ENCODE assay signal across 22 cellular contexts in genomic region chr11:69397732-69398131, GRCh38.
DNase-seq lines count a peak whose midpoint lies in the region; ATAC-seq and TF ChIP-seq lines count a peak whose summit lies in the region.
"Had no signal": no experiment of that assay in that cellular context is flagged by ENCODE, and none has a peak within 500 bp of the region (broad histone marks: within the 10 kb centered on the region; RNA-seq: fewer than 3 reads in every experiment).

No MANE protein-coding gene starts in this region.

- peaks cover 2 to 4% (median 3%) of the 10 kb centered on the region in 3 donors for H3K27me3 Mint-ChIP-seq in CD14-positive monocyte (ENCODE audit: low read depth in 3 of 3)
- H3K27me3 Mint-ChIP-seq: CD4-positive, alpha-beta T cell had no signal

- peaks cover 43% of the 10 kb centered on the region for H3K4me1 Mint-ChIP-seq in CD14-positive monocyte

- no peak overlapping the region for H3K27ac ChIP-seq in HEK293 (ENCODE audit: extremely low read depth, low read depth, low read length)
- peak overlapping the region; percentile 64 for H3K27ac ChIP-seq in osteoblast (ENCODE audit: low read depth, low read length)
- H3K27ac ChIP-seq: A549 had no signal

- peak; percentile 19 for DNase-seq in CD14-positive monocyte (ENCODE audit: low spot score)
- peak; percentile 23 for DNase-seq in astrocyte of the hippocampus (ENCODE audit: low read depth, low spot score)
- peak; percentile 53 for DNase-seq in osteoblast (ENCODE audit: insufficient read length, low spot score, missing footprints)
- no peak for DNase-seq in dedifferentiated amniotic fluid mesenchymal stem cell (ENCODE audit: extremely low spot score)
- no peak for DNase-seq in NCI-H1092 (lab: John Stamatoyannopoulos, UW)
- no peak for DNase-seq in GM19240 (ENCODE audit: insufficient read length, low spot score)
- DNase-seq: Caco-2; CD4-positive, alpha-beta T cell; DMS 273 treated with DMSO at 0.1 percent for 48 hours; DND-41; KBM-7; NCI-H1105; NCI-H2029 treated with DMSO at 0.1 percent for 48 hours; NCI-H2171; NCI-H345; NCI-H524; NCI-H774; NK-92 treated with Interleukin-12 subunit alpha and Interleukin-12 subunit beta, amount 100 ng/mL, for 24 hours had no signal

- H3K9me3 ChIP-seq in HEK293 (ENCODE audit: control insufficient read depth, insufficient read depth, low read depth, low read length) (no peaks in the 10 kb centered on the region), osteoblast (ENCODE audit: low read depth, low read length) (no peaks in the 10 kb centered on the region)
- H3K9me3 ChIP-seq: Caco-2 had no signal

- CTCF ChIA-PET in HEK293 (lab: Yijun Ruan, JAX) = no interaction called here

- H4K20me1 ChIP-seq in osteoblast (ENCODE audit: insufficient read depth, low read length) = no peaks in the 10 kb centered on the region

- no peak overlapping the region for H3K27ac Mint-ChIP-seq in CD14-positive monocyte
- H3K27ac Mint-ChIP-seq: CD4-positive, alpha-beta T cell had no signal

- no peaks in the 10 kb centered on the region for H3K36me3 ChIP-seq in HEK293 (ENCODE audit: control insufficient read depth in 2 of 2, insufficient read depth in 1 of 2, low read length in 2 of 2)
- no peaks in the 10 kb centered on the region for H3K36me3 ChIP-seq in osteoblast (ENCODE audit: insufficient read depth, low read length)

- H3K4me1 ChIP-seq in HEK293 (ENCODE audit: control insufficient read depth, insufficient read depth, low read length) (no peaks in the 10 kb centered on the region), osteoblast (ENCODE audit: insufficient read depth, low read length) (peaks cover 19% of the 10 kb centered on the region)
- H3K4me1 ChIP-seq: A549, Caco-2 had no signal

- ATAC-seq in activated CD4-positive, CD25-positive, alpha-beta regulatory T cell treated with anti-CD3 and anti-CD28 coated beads, Interleukin-2, amount 50 U/mL, for 24 hours = no peak
- ATAC-seq: A549, SK-N-SH treated with all-trans-retinoic acid at 6 μM for 48 hours had no signal

- POLR2A ChIA-PET in HEK293 (lab: Yijun Ruan, JAX) = no interaction called here

- peak overlapping the region; percentile 39 for H2AFZ ChIP-seq in osteoblast (ENCODE audit: low read length)

- intact Hi-C loops in CD14-positive monocyte (cut with micrococcal nuclease) = no loop called here

- H3K79me2 ChIP-seq in osteoblast (ENCODE audit: insufficient read depth, low read length) = no peaks in the 10 kb centered on the region

- H3K4me2 ChIP-seq in osteoblast (ENCODE audit: insufficient read depth, low read length) = no peak overlapping the region
- H3K4me2 ChIP-seq: A549 had no signal

- H3K4me3 ChIP-seq in HEK293 (ENCODE audit: low read depth, low read length) (no peak overlapping the region), osteoblast (ENCODE audit: insufficient read depth, low read length) (no peak overlapping the region)
- H3K4me3 ChIP-seq: A549 had no signal

- peaks cover 0 to 9% (median 5%) of the 10 kb centered on the region in 7 donors for H3K9me3 Mint-ChIP-seq in CD14-positive monocyte

- H3K36me3 Mint-ChIP-seq in CD14-positive monocyte = peaks cover 2 to 3% of the 10 kb centered on the region in 2 donors

- H3K4me3 Mint-ChIP-seq in CD14-positive monocyte = no peak overlapping the region
- H3K4me3 Mint-ChIP-seq: CD4-positive, alpha-beta T cell had no signal

- H3K27me3 ChIP-seq in osteoblast (ENCODE audit: insufficient read depth, low read length) = no peaks in the 10 kb centered on the region

- TF ChIP-seq CTCF in CD14-positive monocyte (IDR thresholded peaks at IDR 0.05) (no peak), HEK293 (tag by site-specific recombination; IDR thresholded peaks at IDR 0.05) (no peak), osteoblast (IDR thresholded peaks at IDR 0.05; ENCODE audit: extremely low read depth, low read depth, low read length) (no peak)

TF ChIP-seq in HEK293, 187 proteins besides CTCF, POLR2A, EP300 and RAD21:
- TF ChIP-seq YY1 (tag by site-specific recombination; IDR thresholded peaks at IDR 0.05) (no peak), ZNF623 (tag by site-specific recombination; IDR thresholded peaks at IDR 0.05) (peak; percentile 78)

Comparison
In these comparisons a context has a peak if more than half of its experiments do, and no peak if none do; other contexts are left out.
1. DNase-seq: peak in CD14-positive monocyte (single experiment), astrocyte of the hippocampus (single experiment) and osteoblast (single experiment); none in dedifferentiated amniotic fluid mesenchymal stem cell (single experiment), NCI-H1092 (single experiment) and GM19240 (single experiment).